27 cellular contexts compared by ENCODE assay signal in the genomic region with DNA sequence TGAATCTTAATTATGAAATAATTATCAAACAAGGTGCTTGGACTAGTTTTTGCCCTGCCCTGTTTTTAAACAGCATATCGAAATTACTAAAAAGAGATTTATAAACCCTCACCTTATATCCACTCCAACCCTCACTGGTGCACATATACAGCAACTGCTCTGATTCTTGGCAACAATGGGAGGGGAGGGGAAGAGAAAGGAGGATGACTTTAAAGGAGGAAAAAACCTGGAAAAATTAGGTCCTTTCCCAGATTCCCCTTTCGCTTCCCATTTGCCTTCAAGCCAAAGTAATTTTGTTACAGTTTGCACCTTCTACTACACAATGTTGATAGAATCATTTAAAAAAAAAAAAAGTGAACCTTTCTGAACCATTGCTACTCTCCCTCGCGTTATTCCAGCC. TPM values are rescaled to one million over a fixed set of nuclear protein-coding genes. Genes with fewer than 3 reads are reported as not detected.
DNase-seq lines count a peak whose midpoint lies in the region; ATAC-seq and TF ChIP-seq lines count a peak whose summit lies in the region.
"Had no signal": no experiment of that assay in that cellular context is flagged by ENCODE, and none has a peak within 500 bp of the region (broad histone marks: within the 10 kb centered on the region; RNA-seq: fewer than 3 reads in every experiment).

No MANE protein-coding gene starts in this region.

- H3K27ac ChIP-seq in left ventricle myocardium inferior (replicated peaks) (no peak overlapping the region), right cardiac atrium (ENCODE audit: low read length) (no peak overlapping the region)
- H3K27ac ChIP-seq: body of pancreas had no signal

- peak overlapping the region; percentile 67 for H3K4me3 ChIP-seq in left ventricle myocardium inferior
- H3K4me3 ChIP-seq in right cardiac atrium (ENCODE audit: low read length) = no peak overlapping the region
- H3K4me3 ChIP-seq in fibroblast of pulmonary artery (replicated peaks; ENCODE audit: low read depth, low read length) = peak overlapping the region; percentile 58
- H3K4me3 ChIP-seq: body of pancreas had no signal

- no peaks in the 10 kb centered on the region for H3K36me3 Mint-ChIP-seq in neural crest cell (ENCODE audit: low read depth)
- H3K36me3 Mint-ChIP-seq in activated T-cell treated with anti-CD3 and anti-CD28 coated beads, Interleukin-2, amount 50 U/mL, for 4 hours (ENCODE audit: insufficient read depth) = peaks cover 40% of the 10 kb centered on the region

- no peaks in the 10 kb centered on the region for H3K9me3 Mint-ChIP-seq in neural crest cell
- no peaks in the 10 kb centered on the region for H3K9me3 Mint-ChIP-seq in activated T-cell treated with anti-CD3 and anti-CD28 coated beads, Interleukin-2, amount 50 U/mL, for 4 hours
- H3K9me3 Mint-ChIP-seq: activated naive CD4-positive, alpha-beta T cell treated with anti-CD3 and anti-CD28 coated beads, Interleukin-2, amount 50 U/mL, for 24 hours had no signal

- DNase-seq in left ventricle myocardium inferior (no peak), right cardiac atrium (no peak), fibroblast of pulmonary artery (ENCODE audit: low read depth) (no peak), neural crest cell (ENCODE audit: low read depth, low spot score) (no peak), Right ventricle myocardium inferior (ENCODE audit: missing footprints) (no peak)
- DNase-seq in effector CD4-positive, alpha-beta T cell = no peak
- no peak for DNase-seq in activated T-cell treated with anti-CD3 and anti-CD28 coated beads, Interleukin-2, amount 50 U/mL, for 4 hours
- DNase-seq: 8988T; activated T-cell treated with anti-CD3 and anti-CD28 coated beads, Interleukin-2, amount 50 U/mL, for 1 hour; body of pancreas; C1 segment of cervical spinal cord; cortex of kidney; foreskin melanocyte; GDM1; midbrain; NCI-H1436; NCI-H2171 treated with DMSO at 0.1 percent for 48 hours; NCI-H69; occipital lobe; Right ventricle myocardium superior; stimulated activated CD4-positive, alpha-beta T cell treated with anti-CD3 and anti-CD28 coated beads, Interleukin-1b, Interleukin-23, amount 100 ng/mL, for 48 hours; stimulated activated naive CD8-positive, alpha-beta T cell treated with anti-CD3 and anti-CD28 coated beads, Interleukin-15, Interleukin-2, amounts not matched to agents 100 U/mL and 50 U/mL, for 24 hours; tibial artery had no signal

- no peak overlapping the region for H3K27ac Mint-ChIP-seq in neural crest cell (ENCODE audit: unreplicated experiment)
- H3K27ac Mint-ChIP-seq: activated naive CD4-positive, alpha-beta T cell treated with anti-CD3 and anti-CD28 coated beads, Interleukin-2, amount 50 U/mL, for 24 hours had no signal

- H3K27me3 ChIP-seq in left ventricle myocardium inferior (ENCODE audit: low read depth) = peaks cover 4% of the 10 kb centered on the region
- H3K27me3 ChIP-seq in right cardiac atrium (ENCODE audit: control insufficient read depth, insufficient read depth) = no peaks in the 10 kb centered on the region
- H3K27me3 ChIP-seq: body of pancreas, tibial artery had no signal

- H3K27me3 Mint-ChIP-seq in neural crest cell (ENCODE audit: low read depth) = peaks cover 84% of the 10 kb centered on the region
- H3K27me3 Mint-ChIP-seq in activated T-cell treated with anti-CD3 and anti-CD28 coated beads, Interleukin-2, amount 50 U/mL, for 4 hours (ENCODE audit: low read depth) = no peaks in the 10 kb centered on the region
- H3K27me3 Mint-ChIP-seq: activated naive CD4-positive, alpha-beta T cell treated with anti-CD3 and anti-CD28 coated beads, Interleukin-2, amount 50 U/mL, for 24 hours had no signal

- H3K4me1 ChIP-seq in left ventricle myocardium inferior (peaks cover 15% of the 10 kb centered on the region), right cardiac atrium (ENCODE audit: control insufficient read depth, insufficient read depth, low read length) (no peaks in the 10 kb centered on the region)

- peaks cover 49% of the 10 kb centered on the region for H3K4me1 Mint-ChIP-seq in neural crest cell
- H3K4me1 Mint-ChIP-seq in activated T-cell treated with anti-CD3 and anti-CD28 coated beads, Interleukin-2, amount 50 U/mL, for 4 hours (ENCODE audit: low read depth) = peaks cover 2% of the 10 kb centered on the region
- H3K4me1 Mint-ChIP-seq: activated naive CD4-positive, alpha-beta T cell treated with anti-CD3 and anti-CD28 coated beads, Interleukin-2, amount 50 U/mL, for 24 hours had no signal

- WGBS in right cardiac atrium = 91% methylated on average over 4 of the region's 4 CpGs

- intact Hi-C loops in left ventricle myocardium inferior (cut with micrococcal nuclease) (no loop called here), right cardiac atrium (cut with DNase I) (no loop called here), Right ventricle myocardium inferior (cut with DNase I) (loop anchor here (10.0 kb wide), 1 partner anchor 66 kb away; no protein-coding TSS in a partner anchor)

- no peak for ATAC-seq in right cardiac atrium
- ATAC-seq in GM18873 (IDR thresholded peaks at IDR 0.05; ENCODE audit: low FRiP score, unreplicated experiment) = no peak
- no peak for ATAC-seq in Right ventricle myocardium inferior
- no peak for ATAC-seq in activated T-cell treated with anti-CD3 and anti-CD28 coated beads, Interleukin-2, amount 50 U/mL, for 4 hours
- ATAC-seq: body of pancreas; stimulated activated naive CD8-positive, alpha-beta T cell treated with anti-CD3 and anti-CD28 coated beads, Interleukin-15, Interleukin-2, amounts not matched to agents 100 U/mL and 50 U/mL, for 24 hours had no signal

- TF ChIP-seq CTCF in left ventricle myocardium inferior (IDR thresholded peaks at IDR 0.05; ENCODE audit: borderline replicate concordance) (no peak), fibroblast of pulmonary artery (IDR thresholded peaks at IDR 0.05; ENCODE audit: low read length, missing control alignments) (no peak), neural crest cell (conservative IDR thresholded peaks at IDR 0.05) (no peak)

- no peaks in the 10 kb centered on the region for H3K36me3 ChIP-seq in left ventricle myocardium inferior

- peak overlapping the region; percentile 85 for H3K4me3 Mint-ChIP-seq in neural crest cell
- H3K4me3 Mint-ChIP-seq in activated T-cell treated with anti-CD3 and anti-CD28 coated beads, Interleukin-2, amount 50 U/mL, for 4 hours = no peak overlapping the region
- H3K4me3 Mint-ChIP-seq: activated naive CD4-positive, alpha-beta T cell treated with anti-CD3 and anti-CD28 coated beads, Interleukin-2, amount 50 U/mL, for 24 hours had no signal

- H3K9me3 ChIP-seq in left ventricle myocardium inferior (replicated peaks) (no peaks in the 10 kb centered on the region), right cardiac atrium (ENCODE audit: control insufficient read depth, low read length) (no peaks in the 10 kb centered on the region)
- H3K9me3 ChIP-seq: body of pancreas, tibial artery had no signal

RNA-seq across cellular contexts. Expression of a gene that starts 0.7 kb away (rescaled TPM):
- total RNA-seq in left ventricle myocardium inferior = 0.11 TPM
- 1 to 10 TPM in 3 of 4 donors, under 1 TPM in 1; 0.31 to 4.7 (median 2.1) TPM for total RNA-seq in right cardiac atrium
- polyA plus RNA-seq in right cardiac atrium = 0.43 TPM
- total RNA-seq in neural crest cell = 3.3 and 3.5 TPM in 2 replicates
- total RNA-seq in Right ventricle myocardium inferior = not detected
- not detected for total RNA-seq in activated T-cell treated with anti-CD3 and anti-CD28 coated beads, Interleukin-2, amount 50 U/mL, for 4 hours
- total RNA-seq: H7; occipital lobe; T-helper 1 cell treated with Interleukin-12 subunit alpha and Interleukin-12 subunit beta and Interleukin-4 antibody, amounts not matched to agents 30 ng/mL and 1 ng/mL, for 36 hours had no signal
